1 cellular context compared by ENCODE assay signal in genomic region chr11:67372993-67373915, GRCh38.
TF ChIP-seq lines count a peak whose summit lies in the region.

TSS of gene CLCF1 (minus strand) at chr11:67373598. CDS start at chr11:67373539, 59 bp downstream.

TF ChIP-seq in GM12878, 131 proteins besides CTCF, POLR2A, EP300 and RAD21 (continued from another document and continues in another):
- TF ChIP-seq RELB (IDR thresholded peaks at IDR 0.05; ENCODE audit: low read depth): no peak
- TF ChIP-seq HDAC6 (IDR thresholded peaks at IDR 0.05; ENCODE audit: unreplicated experiment): no peak
- no peak for TF ChIP-seq HCFC1 (IDR thresholded peaks at IDR 0.05; ENCODE audit: low read length)
- TF ChIP-seq GATAD2B (conservative IDR thresholded peaks at IDR 0.05; ENCODE audit: low read depth): peak; percentile 32
- TF ChIP-seq ZNF207 (IDR thresholded peaks at IDR 0.05; ENCODE audit: borderline replicate concordance): no peak
- TF ChIP-seq SIN3A (IDR thresholded peaks at IDR 0.05; ENCODE audit: low read depth, low read length): no peak
- TF ChIP-seq YY1 (IDR thresholded peaks at IDR 0.05; ENCODE audit: low read depth, low read length): 0 out of 2 replicates have a peak, but pooled peaks have one; percentile 13
- no peak for TF ChIP-seq RAD51 (IDR thresholded peaks at IDR 0.05)
- TF ChIP-seq IRF3 (IDR thresholded peaks at IDR 0.05): no peak
- TF ChIP-seq, protein P1, sequence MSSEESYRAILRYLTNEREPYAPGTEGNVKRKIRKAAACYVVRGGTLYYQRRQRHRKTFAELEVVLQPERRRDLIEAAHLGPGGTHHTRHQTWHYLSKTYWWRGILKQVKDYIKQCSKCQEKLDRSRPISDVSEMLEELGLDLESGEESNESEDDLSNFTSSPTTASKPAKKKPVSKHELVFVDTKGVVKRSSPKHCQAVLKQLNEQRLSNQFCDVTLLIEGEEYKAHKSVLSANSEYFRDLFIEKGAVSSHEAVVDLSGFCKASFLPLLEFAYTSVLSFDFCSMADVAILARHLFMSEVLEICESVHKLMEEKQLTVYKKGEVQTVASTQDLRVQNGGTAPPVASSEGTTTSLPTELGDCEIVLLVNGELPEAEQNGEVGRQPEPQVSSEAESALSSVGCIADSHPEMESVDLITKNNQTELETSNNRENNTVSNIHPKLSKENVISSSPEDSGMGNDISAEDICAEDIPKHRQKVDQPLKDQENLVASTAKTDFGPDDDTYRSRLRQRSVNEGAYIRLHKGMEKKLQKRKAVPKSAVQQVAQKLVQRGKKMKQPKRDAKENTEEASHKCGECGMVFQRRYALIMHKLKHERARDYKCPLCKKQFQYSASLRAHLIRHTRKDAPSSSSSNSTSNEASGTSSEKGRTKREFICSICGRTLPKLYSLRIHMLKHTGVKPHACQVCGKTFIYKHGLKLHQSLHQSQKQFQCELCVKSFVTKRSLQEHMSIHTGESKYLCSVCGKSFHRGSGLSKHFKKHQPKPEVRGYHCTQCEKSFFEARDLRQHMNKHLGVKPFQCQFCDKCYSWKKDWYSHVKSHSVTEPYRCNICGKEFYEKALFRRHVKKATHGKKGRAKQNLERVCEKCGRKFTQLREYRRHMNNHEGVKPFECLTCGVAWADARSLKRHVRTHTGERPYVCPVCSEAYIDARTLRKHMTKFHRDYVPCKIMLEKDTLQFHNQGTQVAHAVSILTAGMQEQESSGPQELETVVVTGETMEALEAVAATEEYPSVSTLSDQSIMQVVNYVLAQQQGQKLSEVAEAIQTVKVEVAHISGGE (CRISPR knock-in tag; IDR thresholded peaks at IDR 0.05): no peak
- peak; percentile 55; the same call in 1 of the 2 replicates for TF ChIP-seq BACH1 (IDR thresholded peaks at IDR 0.05; ENCODE audit: borderline replicate concordance)
- TF ChIP-seq WRNIP1 (IDR thresholded peaks at IDR 0.05; ENCODE audit: borderline replicate concordance, low read depth, low read length): no peak
- TF ChIP-seq MAX (IDR thresholded peaks at IDR 0.05; ENCODE audit: low read depth, low read length): no peak
- TF ChIP-seq PAX5 (IDR thresholded peaks at IDR 0.05; ENCODE audit: borderline replicate concordance, low read depth, low read length): no peak
- peak; percentile 55 for TF ChIP-seq LARP7 (IDR thresholded peaks at IDR 0.05)
- TF ChIP-seq CBX5 (IDR thresholded peaks at IDR 0.05; ENCODE audit: low read depth): no peak
- peak; percentile 69 for TF ChIP-seq IKZF1 (conservative IDR thresholded peaks at IDR 0.05)
- TF ChIP-seq NFIC (IDR thresholded peaks at IDR 0.05; ENCODE audit: low read depth, low read length): no peak
- TF ChIP-seq BMI1 (IDR thresholded peaks at IDR 0.05; ENCODE audit: borderline replicate concordance): no peak
- TF ChIP-seq DPF2 (IDR thresholded peaks at IDR 0.05): peak; percentile 29; the same call in 1 of the 2 replicates
- TF ChIP-seq CHD4 (IDR thresholded peaks at IDR 0.05): no peak
- TF ChIP-seq MLLT1 (IDR thresholded peaks at IDR 0.05): 0 out of 2 replicates have a peak, but pooled peaks have one; percentile 20
- 0 out of 2 replicates have a peak, but pooled peaks have one; percentile 32 for TF ChIP-seq CBFB (IDR thresholded peaks at IDR 0.05; ENCODE audit: low read depth)
- peak; percentile 28; the same call in 1 of the 2 replicates for TF ChIP-seq NR2F1 (conservative IDR thresholded peaks at IDR 0.05)
- no peak for TF ChIP-seq HDGF (IDR thresholded peaks at IDR 0.05)
- TF ChIP-seq RELA (IDR thresholded peaks at IDR 0.05; ENCODE audit: borderline replicate concordance, partially characterized antibody): no peak
- TF ChIP-seq, protein P2, sequence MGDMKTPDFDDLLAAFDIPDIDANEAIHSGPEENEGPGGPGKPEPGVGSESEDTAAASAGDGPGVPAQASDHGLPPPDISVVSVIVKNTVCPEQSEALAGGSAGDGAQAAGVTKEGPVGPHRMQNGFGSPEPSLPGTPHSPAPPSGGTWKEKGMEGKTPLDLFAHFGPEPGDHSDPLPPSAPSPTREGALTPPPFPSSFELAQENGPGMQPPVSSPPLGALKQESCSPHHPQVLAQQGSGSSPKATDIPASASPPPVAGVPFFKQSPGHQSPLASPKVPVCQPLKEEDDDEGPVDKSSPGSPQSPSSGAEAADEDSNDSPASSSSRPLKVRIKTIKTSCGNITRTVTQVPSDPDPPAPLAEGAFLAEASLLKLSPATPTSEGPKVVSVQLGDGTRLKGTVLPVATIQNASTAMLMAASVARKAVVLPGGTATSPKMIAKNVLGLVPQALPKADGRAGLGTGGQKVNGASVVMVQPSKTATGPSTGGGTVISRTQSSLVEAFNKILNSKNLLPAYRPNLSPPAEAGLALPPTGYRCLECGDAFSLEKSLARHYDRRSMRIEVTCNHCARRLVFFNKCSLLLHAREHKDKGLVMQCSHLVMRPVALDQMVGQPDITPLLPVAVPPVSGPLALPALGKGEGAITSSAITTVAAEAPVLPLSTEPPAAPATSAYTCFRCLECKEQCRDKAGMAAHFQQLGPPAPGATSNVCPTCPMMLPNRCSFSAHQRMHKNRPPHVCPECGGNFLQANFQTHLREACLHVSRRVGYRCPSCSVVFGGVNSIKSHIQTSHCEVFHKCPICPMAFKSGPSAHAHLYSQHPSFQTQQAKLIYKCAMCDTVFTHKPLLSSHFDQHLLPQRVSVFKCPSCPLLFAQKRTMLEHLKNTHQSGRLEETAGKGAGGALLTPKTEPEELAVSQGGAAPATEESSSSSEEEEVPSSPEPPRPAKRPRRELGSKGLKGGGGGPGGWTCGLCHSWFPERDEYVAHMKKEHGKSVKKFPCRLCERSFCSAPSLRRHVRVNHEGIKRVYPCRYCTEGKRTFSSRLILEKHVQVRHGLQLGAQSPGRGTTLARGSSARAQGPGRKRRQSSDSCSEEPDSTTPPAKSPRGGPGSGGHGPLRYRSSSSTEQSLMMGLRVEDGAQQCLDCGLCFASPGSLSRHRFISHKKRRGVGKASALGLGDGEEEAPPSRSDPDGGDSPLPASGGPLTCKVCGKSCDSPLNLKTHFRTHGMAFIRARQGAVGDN (IDR thresholded peaks at IDR 0.05): no peak
- no peak for TF ChIP-seq STAT1 (conservative IDR thresholded peaks at IDR 0.05)
- peak; percentile 26; the same call in 1 of the 2 replicates for TF ChIP-seq SMARCA5 (IDR thresholded peaks at IDR 0.05)
- TF ChIP-seq MEF2B (IDR thresholded peaks at IDR 0.05; ENCODE audit: partially characterized antibody, poor library complexity, severe bottlenecking): no peak
- TF ChIP-seq PBX3 (IDR thresholded peaks at IDR 0.05; ENCODE audit: insufficient replicate concordance, low read depth, low read length): no peak
- TF ChIP-seq SUPT20H (IDR thresholded peaks at IDR 0.05; ENCODE audit: borderline replicate concordance, control insufficient read depth, low read depth, low read length): no peak
- TF ChIP-seq RUNX3 (IDR thresholded peaks at IDR 0.05; ENCODE audit: low read length): peak; percentile 85
- peak in 1 of 2 experiments; percentile 13; a peak in 1 of 4 replicates for TF ChIP-seq BHLHE40 (IDR thresholded peaks at IDR 0.05; ENCODE audit: borderline replicate concordance in 1 of 2, low read depth in 2 of 2, low read length in 1 of 2)
- no peak for TF ChIP-seq BRCA1 (IDR thresholded peaks at IDR 0.05; ENCODE audit: low read depth, low read length)
- no peak for TF ChIP-seq FOS (IDR thresholded peaks at IDR 0.05; ENCODE audit: borderline replicate concordance, extremely low read depth, insufficient read length)
- TF ChIP-seq NRF1 (conservative IDR thresholded peaks at IDR 0.05; ENCODE audit: low read depth, low read length): no peak
- TF ChIP-seq CBX3 (IDR thresholded peaks at IDR 0.05; ENCODE audit: borderline replicate concordance, low read depth): no peak
- TF ChIP-seq TCF12 (IDR thresholded peaks at IDR 0.05; ENCODE audit: low read depth, low read length): no peak
- no peak for TF ChIP-seq POU2F2 (IDR thresholded peaks at IDR 0.05; ENCODE audit: borderline replicate concordance, low read depth, low read length)
- 0 out of 2 replicates have a peak, but pooled peaks have one; percentile 21 for TF ChIP-seq ZSCAN29 (IDR thresholded peaks at IDR 0.05)
- TF ChIP-seq CREM (IDR thresholded peaks at IDR 0.05; ENCODE audit: low read depth): peak; percentile 53; the same call in 1 of the 2 replicates
- TF ChIP-seq CREB1 (IDR thresholded peaks at IDR 0.05; ENCODE audit: low read depth): peak; percentile 76
- TF ChIP-seq TCF7 (IDR thresholded peaks at IDR 0.05; ENCODE audit: borderline replicate concordance): no peak
- TF ChIP-seq SUZ12 (IDR thresholded peaks at IDR 0.05; ENCODE audit: unreplicated experiment): no peak
- no peak for TF ChIP-seq TCF3 (IDR thresholded peaks at IDR 0.05; ENCODE audit: borderline replicate concordance, insufficient read depth, low read depth, low read length)
- TF ChIP-seq CHD1 (IDR thresholded peaks at IDR 0.05; ENCODE audit: low read depth, low read length): no peak
- TF ChIP-seq, protein P3, sequence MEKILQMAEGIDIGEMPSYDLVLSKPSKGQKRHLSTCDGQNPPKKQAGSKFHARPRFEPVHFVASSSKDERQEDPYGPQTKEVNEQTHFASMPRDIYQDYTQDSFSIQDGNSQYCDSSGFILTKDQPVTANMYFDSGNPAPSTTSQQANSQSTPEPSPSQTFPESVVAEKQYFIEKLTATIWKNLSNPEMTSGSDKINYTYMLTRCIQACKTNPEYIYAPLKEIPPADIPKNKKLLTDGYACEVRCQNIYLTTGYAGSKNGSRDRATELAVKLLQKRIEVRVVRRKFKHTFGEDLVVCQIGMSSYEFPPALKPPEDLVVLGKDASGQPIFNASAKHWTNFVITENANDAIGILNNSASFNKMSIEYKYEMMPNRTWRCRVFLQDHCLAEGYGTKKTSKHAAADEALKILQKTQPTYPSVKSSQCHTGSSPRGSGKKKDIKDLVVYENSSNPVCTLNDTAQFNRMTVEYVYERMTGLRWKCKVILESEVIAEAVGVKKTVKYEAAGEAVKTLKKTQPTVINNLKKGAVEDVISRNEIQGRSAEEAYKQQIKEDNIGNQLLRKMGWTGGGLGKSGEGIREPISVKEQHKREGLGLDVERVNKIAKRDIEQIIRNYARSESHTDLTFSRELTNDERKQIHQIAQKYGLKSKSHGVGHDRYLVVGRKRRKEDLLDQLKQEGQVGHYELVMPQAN (conservative IDR thresholded peaks at IDR 0.05): 0 out of 2 replicates have a peak, but pooled peaks have one; percentile 30
- no peak for TF ChIP-seq ELK1 (IDR thresholded peaks at IDR 0.05; ENCODE audit: low read depth, low read length)
- TF ChIP-seq SMAD1 (IDR thresholded peaks at IDR 0.05; ENCODE audit: low read depth, partially characterized antibody): no peak
- TF ChIP-seq NR2C1 (IDR thresholded peaks at IDR 0.05): no peak
- TF ChIP-seq PAX8 (IDR thresholded peaks at IDR 0.05): no peak
- TF ChIP-seq YBX1 (IDR thresholded peaks at IDR 0.05): no peak
